1 cellular context compared by ENCODE assay signal in the genomic region with DNA sequence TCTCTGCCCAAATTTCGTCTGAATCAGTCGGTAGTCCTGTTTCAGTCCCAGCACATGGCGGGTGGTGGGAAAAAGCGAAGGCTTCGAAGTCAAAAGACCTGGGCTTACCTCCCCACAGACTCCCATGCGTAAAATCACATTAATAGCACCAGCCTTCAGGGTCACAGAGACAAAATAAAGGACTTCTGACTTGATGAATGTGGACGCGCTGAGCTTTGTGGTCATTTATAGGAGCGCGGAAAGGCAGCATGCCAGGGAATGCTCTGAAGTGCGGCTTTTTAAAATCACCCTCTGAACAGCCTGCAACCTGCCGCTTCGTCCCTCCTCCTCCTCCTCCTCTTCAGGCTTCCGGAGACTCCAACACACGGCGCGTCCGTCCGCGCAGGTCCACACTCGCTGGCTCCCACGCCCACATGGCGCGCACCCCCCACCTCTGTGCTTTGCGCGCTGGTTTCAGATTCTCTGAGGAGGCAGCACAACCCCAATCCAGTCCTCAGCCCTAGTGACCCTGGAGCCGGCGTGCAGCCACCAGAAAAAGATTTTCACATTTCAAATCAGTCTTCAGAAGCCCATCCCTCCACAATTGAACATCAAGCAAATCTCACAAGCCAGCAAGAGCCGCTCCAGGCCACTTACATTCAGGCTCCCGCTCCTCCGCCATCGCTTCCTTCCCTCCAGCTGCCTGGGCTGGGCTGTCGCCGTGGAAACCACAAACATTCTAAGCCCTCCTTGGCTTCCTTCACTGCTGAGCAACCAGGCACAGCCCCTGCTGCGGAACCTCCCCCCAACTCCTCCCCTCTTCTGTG.
TF ChIP-seq lines count a peak whose summit lies in the region.

C6orf118 (minus strand) TSS at position 680 of the 806 bp plus-strand sequence; CDS start at position 661, 19 bp downstream.

TF ChIP-seq in WTC11, 78 proteins besides CTCF, POLR2A, EP300 and RAD21 (continued from another document):
- TF ChIP-seq, protein P1, sequence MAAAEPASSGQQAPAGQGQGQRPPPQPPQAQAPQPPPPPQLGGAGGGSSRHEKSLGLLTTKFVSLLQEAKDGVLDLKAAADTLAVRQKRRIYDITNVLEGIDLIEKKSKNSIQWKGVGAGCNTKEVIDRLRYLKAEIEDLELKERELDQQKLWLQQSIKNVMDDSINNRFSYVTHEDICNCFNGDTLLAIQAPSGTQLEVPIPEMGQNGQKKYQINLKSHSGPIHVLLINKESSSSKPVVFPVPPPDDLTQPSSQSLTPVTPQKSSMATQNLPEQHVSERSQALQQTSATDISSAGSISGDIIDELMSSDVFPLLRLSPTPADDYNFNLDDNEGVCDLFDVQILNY (CRISPR knock-in tag; IDR thresholded peaks at IDR 0.05) = no peak
- no peak for TF ChIP-seq ZNF138 (CRISPR knock-in tag; conservative IDR thresholded peaks at IDR 0.05)
- TF ChIP-seq, protein P2, sequence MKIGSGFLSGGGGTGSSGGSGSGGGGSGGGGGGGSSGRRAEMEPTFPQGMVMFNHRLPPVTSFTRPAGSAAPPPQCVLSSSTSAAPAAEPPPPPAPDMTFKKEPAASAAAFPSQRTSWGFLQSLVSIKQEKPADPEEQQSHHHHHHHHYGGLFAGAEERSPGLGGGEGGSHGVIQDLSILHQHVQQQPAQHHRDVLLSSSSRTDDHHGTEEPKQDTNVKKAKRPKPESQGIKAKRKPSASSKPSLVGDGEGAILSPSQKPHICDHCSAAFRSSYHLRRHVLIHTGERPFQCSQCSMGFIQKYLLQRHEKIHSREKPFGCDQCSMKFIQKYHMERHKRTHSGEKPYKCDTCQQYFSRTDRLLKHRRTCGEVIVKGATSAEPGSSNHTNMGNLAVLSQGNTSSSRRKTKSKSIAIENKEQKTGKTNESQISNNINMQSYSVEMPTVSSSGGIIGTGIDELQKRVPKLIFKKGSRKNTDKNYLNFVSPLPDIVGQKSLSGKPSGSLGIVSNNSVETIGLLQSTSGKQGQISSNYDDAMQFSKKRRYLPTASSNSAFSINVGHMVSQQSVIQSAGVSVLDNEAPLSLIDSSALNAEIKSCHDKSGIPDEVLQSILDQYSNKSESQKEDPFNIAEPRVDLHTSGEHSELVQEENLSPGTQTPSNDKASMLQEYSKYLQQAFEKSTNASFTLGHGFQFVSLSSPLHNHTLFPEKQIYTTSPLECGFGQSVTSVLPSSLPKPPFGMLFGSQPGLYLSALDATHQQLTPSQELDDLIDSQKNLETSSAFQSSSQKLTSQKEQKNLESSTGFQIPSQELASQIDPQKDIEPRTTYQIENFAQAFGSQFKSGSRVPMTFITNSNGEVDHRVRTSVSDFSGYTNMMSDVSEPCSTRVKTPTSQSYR (CRISPR knock-in tag; IDR thresholded peaks at IDR 0.05) = no peak
- TF ChIP-seq GABPB1 (CRISPR knock-in tag; IDR thresholded peaks at IDR 0.05) = no peak
- TF ChIP-seq NFYB (CRISPR knock-in tag; conservative IDR thresholded peaks at IDR 0.05; ENCODE audit: low read depth) = no peak
- TF ChIP-seq, protein P3, sequence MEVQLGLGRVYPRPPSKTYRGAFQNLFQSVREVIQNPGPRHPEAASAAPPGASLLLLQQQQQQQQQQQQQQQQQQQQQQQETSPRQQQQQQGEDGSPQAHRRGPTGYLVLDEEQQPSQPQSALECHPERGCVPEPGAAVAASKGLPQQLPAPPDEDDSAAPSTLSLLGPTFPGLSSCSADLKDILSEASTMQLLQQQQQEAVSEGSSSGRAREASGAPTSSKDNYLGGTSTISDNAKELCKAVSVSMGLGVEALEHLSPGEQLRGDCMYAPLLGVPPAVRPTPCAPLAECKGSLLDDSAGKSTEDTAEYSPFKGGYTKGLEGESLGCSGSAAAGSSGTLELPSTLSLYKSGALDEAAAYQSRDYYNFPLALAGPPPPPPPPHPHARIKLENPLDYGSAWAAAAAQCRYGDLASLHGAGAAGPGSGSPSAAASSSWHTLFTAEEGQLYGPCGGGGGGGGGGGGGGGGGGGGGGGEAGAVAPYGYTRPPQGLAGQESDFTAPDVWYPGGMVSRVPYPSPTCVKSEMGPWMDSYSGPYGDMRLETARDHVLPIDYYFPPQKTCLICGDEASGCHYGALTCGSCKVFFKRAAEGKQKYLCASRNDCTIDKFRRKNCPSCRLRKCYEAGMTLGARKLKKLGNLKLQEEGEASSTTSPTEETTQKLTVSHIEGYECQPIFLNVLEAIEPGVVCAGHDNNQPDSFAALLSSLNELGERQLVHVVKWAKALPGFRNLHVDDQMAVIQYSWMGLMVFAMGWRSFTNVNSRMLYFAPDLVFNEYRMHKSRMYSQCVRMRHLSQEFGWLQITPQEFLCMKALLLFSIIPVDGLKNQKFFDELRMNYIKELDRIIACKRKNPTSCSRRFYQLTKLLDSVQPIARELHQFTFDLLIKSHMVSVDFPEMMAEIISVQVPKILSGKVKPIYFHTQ (CRISPR knock-in tag; IDR thresholded peaks at IDR 0.05) = no peak
- TF ChIP-seq USF2 (CRISPR knock-in tag; IDR thresholded peaks at IDR 0.05) = no peak
TF ChIP-seq in WTC11: peak in this region for 7.
